ENCODE assay signal across 31 cellular contexts in the genomic region with DNA sequence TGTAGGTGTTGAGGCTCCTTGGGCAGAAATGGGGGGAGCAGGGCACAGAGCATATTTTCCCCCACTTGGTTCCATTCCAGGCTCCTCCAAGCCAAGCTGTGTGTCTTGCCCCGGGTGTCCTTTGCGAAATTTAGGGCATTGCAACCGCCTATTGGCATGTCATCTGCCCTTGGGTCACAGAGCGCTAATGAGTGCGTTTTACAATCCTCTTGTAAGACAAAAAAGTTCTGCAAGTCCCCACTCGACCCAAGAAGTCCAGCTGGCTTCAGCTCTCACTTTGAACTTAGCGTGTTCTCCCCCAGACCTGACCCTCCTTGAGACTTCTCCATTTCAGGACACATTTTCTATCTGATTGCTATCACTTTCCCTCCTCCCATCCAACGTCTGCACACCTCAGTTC. TPM values are rescaled to one million over a fixed set of nuclear protein-coding genes. Genes with fewer than 3 reads are reported as not detected.
"Had no signal": no experiment of that assay in that cellular context is flagged by ENCODE, and none has a peak within 500 bp of the region (broad histone marks: within the 10 kb centered on the region; RNA-seq: fewer than 3 reads in every experiment).

No MANE protein-coding gene starts in this region.

- H3K27ac Mint-ChIP-seq: activated CD8-positive, alpha-beta T cell treated with anti-CD3 and anti-CD28 coated beads, Interleukin-2, amount 10 ng/mL, durations not matched to agents 7 days and 5 days; activated naive CD4-positive, alpha-beta T cell treated with anti-CD3 and anti-CD28 coated beads, Interleukin-2, amount 50 U/mL, for 24 hours; activated T-helper 1 cell treated with anti-CD3 and anti-CD28 coated beads, Interleukin-12 subunit alpha, Interleukin-12 subunit beta, Interleukin-2, Interleukin-4 antibody, amounts not matched to agents 30 ng/mL and 10 ng/mL and 1 ng/mL, durations not matched to agents 14 hours and 24 hours and 36 hours; WTC11 had no signal

- H3K27me3 Mint-ChIP-seq: activated naive CD4-positive, alpha-beta T cell treated with anti-CD3 and anti-CD28 coated beads, Interleukin-2, amount 50 U/mL, for 24 hours had no signal

- DNase-seq: activated CD4-positive, alpha-beta T cell treated with anti-CD3 and anti-CD28 coated beads for 48 hours; activated CD4-positive, alpha-beta T cell treated with anti-CD3 and anti-CD28 coated beads, Interleukin-2, amount 50 U/mL, for 4 hours; activated CD4-positive, CD25-positive, alpha-beta regulatory T cell treated with anti-CD3 and anti-CD28 coated beads, Interleukin-2, amount 50 U/mL, for 72 hours; activated CD8-positive, alpha-beta memory T cell treated with anti-CD3 and anti-CD28 coated beads, Interleukin-2, amount 50 U/mL, for 48 hours; activated CD8-positive, alpha-beta T cell treated with anti-CD3 and anti-CD28 coated beads, Interleukin-2, amount 10 ng/mL, durations not matched to agents 7 days and 5 days; activated effector memory CD4-positive, alpha-beta T cell treated with Interleukin-2 at 50 U/mL for 16 hours; activated naive CD4-positive, alpha-beta T cell; activated T-cell treated with anti-CD3 and anti-CD28 coated beads, Interleukin-2, amount 50 U/mL, for 1 hour; aorta; body of pancreas; central memory CD4-positive, alpha-beta T cell; Kasumi-1; KBM-7; NCI-H146; NCI-H187 treated with DMSO at 0.1 percent for 48 hours; NCI-H2171; NCI-H226; NCI-H526; NK-92 treated with Interleukin-12 subunit alpha and Interleukin-12 subunit beta, amount 100 ng/mL, for 24 hours; OCI-M1; RPMI8226; SW 1271 had no signal

- H3K4me3 ChIP-seq: body of pancreas, SJSA1 had no signal

- H3K36me3 Mint-ChIP-seq: activated naive CD4-positive, alpha-beta T cell treated with anti-CD3 and anti-CD28 coated beads, Interleukin-2, amount 50 U/mL, for 24 hours; WTC11 had no signal

- H3K4me1 ChIP-seq: body of pancreas, SJSA1 had no signal

- H3K36me3 ChIP-seq: SJSA1 had no signal

- H3K4me1 Mint-ChIP-seq: WTC11 had no signal

- H3K27ac ChIP-seq: SJSA1 had no signal

- H3K9me3 Mint-ChIP-seq: activated naive CD4-positive, alpha-beta T cell treated with anti-CD3 and anti-CD28 coated beads, Interleukin-2, amount 50 U/mL, for 24 hours; activated T-helper 1 cell treated with anti-CD3 and anti-CD28 coated beads, Interleukin-12 subunit alpha, Interleukin-12 subunit beta, Interleukin-2, Interleukin-4 antibody, amounts not matched to agents 30 ng/mL and 10 ng/mL and 1 ng/mL, durations not matched to agents 14 hours and 24 hours and 36 hours had no signal

- H3K4me3 Mint-ChIP-seq: activated CD8-positive, alpha-beta T cell treated with anti-CD3 and anti-CD28 coated beads, Interleukin-2, amount 10 ng/mL, durations not matched to agents 7 days and 5 days; activated naive CD4-positive, alpha-beta T cell treated with anti-CD3 and anti-CD28 coated beads, Interleukin-2, amount 50 U/mL, for 24 hours; activated T-helper 1 cell treated with anti-CD3 and anti-CD28 coated beads, Interleukin-12 subunit alpha, Interleukin-12 subunit beta, Interleukin-2, Interleukin-4 antibody, amounts not matched to agents 30 ng/mL and 10 ng/mL and 1 ng/mL, durations not matched to agents 14 hours and 24 hours and 36 hours; WTC11 had no signal

- H3K9me3 ChIP-seq: body of pancreas, SJSA1 had no signal

RNA-seq across cellular contexts. Expression of a gene that starts 6.1 kb away (rescaled TPM):
- total RNA-seq: activated CD8-positive, alpha-beta T cell treated with anti-CD3 and anti-CD28 coated beads, Interleukin-2, amount 10 ng/mL, durations not matched to agents 7 days and 5 days; activated T-helper 1 cell treated with anti-CD3 and anti-CD28 coated beads, Interleukin-12 subunit alpha, Interleukin-12 subunit beta, Interleukin-2, Interleukin-4 antibody, amounts not matched to agents 30 ng/mL and 10 ng/mL and 1 ng/mL, durations not matched to agents 14 hours and 24 hours and 36 hours; aorta; body of pancreas; bronchial epithelial cell; chondrocyte; NCI-H460; Right ventricle myocardium inferior; SJSA1; T-helper 1 cell treated with Interleukin-12 subunit alpha and Interleukin-12 subunit beta and Interleukin-4 antibody, amounts not matched to agents 30 ng/mL and 1 ng/mL, for 36 hours had no signal
- polyA plus RNA-seq: aorta had no signal
